7 cellular contexts compared by ENCODE assay signal in the genomic region with DNA sequence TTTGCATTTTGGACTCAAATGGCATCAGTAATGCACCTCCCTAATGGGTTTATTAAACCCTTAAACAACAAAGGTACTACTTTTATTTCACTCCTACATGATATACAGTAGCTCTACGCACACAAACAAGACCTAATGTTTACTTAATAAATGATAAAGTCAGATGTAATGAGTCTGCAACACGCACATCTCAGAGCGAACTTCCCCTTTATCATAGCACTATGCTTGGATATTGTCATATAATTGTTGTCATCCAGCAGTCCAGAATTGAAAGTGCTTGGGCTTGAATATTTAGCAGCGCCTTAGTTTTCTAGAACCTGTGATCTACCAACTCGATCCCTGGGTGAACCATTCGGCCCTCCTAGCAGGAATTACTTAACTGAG. TPM values are rescaled to one million over a fixed set of nuclear protein-coding genes. Genes with fewer than 3 reads are reported as not detected.
DNase-seq lines count a peak whose midpoint lies in the region; ATAC-seq and TF ChIP-seq lines count a peak whose summit lies in the region.

No MANE protein-coding gene starts in this region.

- H4K20me1 ChIP-seq in fibroblast of lung (ENCODE audit: control insufficient read depth, extremely low read depth, insufficient read depth, low read length) = no peaks in the 10 kb centered on the region

- intact Hi-C loops in prostate gland (cut with DNase I) = no loop called here

- H3K4me3 ChIP-seq in fibroblast of lung (replicated peaks in 1 of 4; ENCODE audit: control extremely low read depth in 1 of 4, insufficient read depth in 1 of 4, low read depth in 3 of 4, low read length in 4 of 4) = peak overlapping the region; percentile 87 to 91 (median 90)
- peak overlapping the region; percentile 72 to 74 for H3K4me3 ChIP-seq in prostate gland

- DNase-seq in SKM-1 (lab: John Stamatoyannopoulos, UW; ENCODE audit: unreplicated experiment) (peak; percentile 70), fibroblast of lung (ENCODE audit: low read depth in 2 of 2) (no peak), prostate gland (ENCODE audit: low spot score) (no peak), nucleus accumbens (lab: John Stamatoyannopoulos, UW) (no peak)
- DNase-seq in NK-92 treated with Interleukin-12 subunit alpha and Interleukin-12 subunit beta, amount 100 ng/mL, for 24 hours (lab: John Stamatoyannopoulos, UW) = no peak

- 13% methylated on average over 6 of the region's 6 CpGs for WGBS in prostate gland

- peaks cover 45% of the 10 kb centered on the region for H3K79me2 ChIP-seq in fibroblast of lung (ENCODE audit: control insufficient read depth, insufficient read depth, low read length)

- no peaks in the 10 kb centered on the region for H3K27me3 ChIP-seq in fibroblast of lung (ENCODE audit: control insufficient read depth, insufficient read depth, low read length)
- no peaks in the 10 kb centered on the region for H3K27me3 ChIP-seq in prostate gland (replicated peaks; ENCODE audit: insufficient read depth)

- peak overlapping the region; percentile 85 for H2AFZ ChIP-seq in fibroblast of lung (ENCODE audit: low read length)

- no peak for TF ChIP-seq POLR2A in prostate gland (IDR thresholded peaks at IDR 0.05)

- no peaks in the 10 kb centered on the region for H3K9me3 ChIP-seq in fibroblast of lung (ENCODE audit: control insufficient read depth, insufficient read depth, low read depth, low read length)
- H3K9me3 ChIP-seq in prostate gland = no peaks in the 10 kb centered on the region

- peak overlapping the region; percentile 92 for H3K9ac ChIP-seq in fibroblast of lung (ENCODE audit: insufficient read depth, low read length)

- TF ChIP-seq CTCF in fibroblast of lung (conservative IDR thresholded peaks at IDR 0.05 in 1 of 2, IDR thresholded peaks at IDR 0.05 in 1 of 2; ENCODE audit: low read depth in 1 of 2, low read length in 2 of 2) (no peak), prostate gland (IDR thresholded peaks at IDR 0.05) (no peak)

- H3K4me2 ChIP-seq in fibroblast of lung (ENCODE audit: extremely low read depth, insufficient read depth, low read length) = peak overlapping the region; percentile 75

- ATAC-seq in GM18508 (IDR thresholded peaks at IDR 0.05; ENCODE audit: insufficient read depth, unreplicated experiment) (peak; percentile 9), HG02973 (IDR thresholded peaks at IDR 0.05; ENCODE audit: unreplicated experiment) (peak; percentile 10)

- peak overlapping the region; percentile 92 for H3K27ac ChIP-seq in fibroblast of lung (ENCODE audit: insufficient read depth, low read length)
- peak overlapping the region; percentile 79 to 85 for H3K27ac ChIP-seq in prostate gland

- H3K4me1 ChIP-seq in fibroblast of lung (ENCODE audit: control insufficient read depth, extremely low read depth, insufficient read depth, low read length) = peaks cover 3% of the 10 kb centered on the region
- H3K4me1 ChIP-seq in prostate gland (replicated peaks) = no peaks in the 10 kb centered on the region

- H3K36me3 ChIP-seq in fibroblast of lung (ENCODE audit: control insufficient read depth, insufficient read depth, low read length) (no peaks in the 10 kb centered on the region), prostate gland (no peaks in the 10 kb centered on the region)

RNA-seq across cellular contexts. Expression of gene PARP4, which starts 0.8 kb away (rescaled TPM):
- total RNA-seq in fibroblast of lung = 30.6 and 41.8 TPM in 2 replicates
- 41.2 and 57.3 TPM in 2 replicates for polyA plus RNA-seq in fibroblast of lung
- polyA plus RNA-seq in fibroblast of lung (2012) = 23.0 and 31.3 TPM in 2 replicates
- 22.5 and 27.2 TPM in 2 replicates for polyA minus RNA-seq in fibroblast of lung (ENCODE audit: low replicate concordance)
- total RNA-seq in prostate gland = 10 to 100 TPM; 27.2 to 35.8 TPM
